ENCODE assay signal across 1 cellular context in the genomic region with DNA sequence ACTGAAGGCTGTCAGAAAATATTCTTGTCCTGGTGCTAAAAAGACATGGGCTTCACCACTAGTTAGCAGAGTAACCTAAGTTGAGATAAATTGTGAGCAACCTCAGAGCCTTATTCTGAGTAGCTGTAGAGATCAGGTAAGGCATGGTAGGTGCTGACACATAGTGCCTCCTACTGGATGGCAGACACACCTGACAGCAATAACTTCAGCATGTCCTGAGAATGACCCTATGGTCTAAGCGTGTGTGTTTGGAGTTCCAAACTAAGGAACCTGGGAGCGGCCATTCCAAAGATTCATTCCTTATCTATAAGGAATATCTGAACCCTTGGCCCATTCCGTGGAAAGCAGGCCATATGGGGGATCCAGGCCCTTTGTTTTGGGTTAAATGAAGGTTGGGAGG.
TF ChIP-seq lines count a peak whose summit lies in the region.

No MANE protein-coding gene starts in this region.

TF ChIP-seq in GM12878, 131 proteins besides CTCF, POLR2A, EP300 and RAD21 (continued from another document):
- TF ChIP-seq, protein P1, sequence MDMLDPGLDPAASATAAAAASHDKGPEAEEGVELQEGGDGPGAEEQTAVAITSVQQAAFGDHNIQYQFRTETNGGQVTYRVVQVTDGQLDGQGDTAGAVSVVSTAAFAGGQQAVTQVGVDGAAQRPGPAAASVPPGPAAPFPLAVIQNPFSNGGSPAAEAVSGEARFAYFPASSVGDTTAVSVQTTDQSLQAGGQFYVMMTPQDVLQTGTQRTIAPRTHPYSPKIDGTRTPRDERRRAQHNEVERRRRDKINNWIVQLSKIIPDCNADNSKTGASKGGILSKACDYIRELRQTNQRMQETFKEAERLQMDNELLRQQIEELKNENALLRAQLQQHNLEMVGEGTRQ (IDR thresholded peaks at IDR 0.05; ENCODE audit: borderline replicate concordance, low read depth, low read length) = no peak
- no peak for TF ChIP-seq ESRRA (IDR thresholded peaks at IDR 0.05; ENCODE audit: low read length)
- no peak for TF ChIP-seq CBX5 (IDR thresholded peaks at IDR 0.05; ENCODE audit: low read depth)
- TF ChIP-seq JUND (IDR thresholded peaks at IDR 0.05; ENCODE audit: low read depth, low read length) = no peak
- TF ChIP-seq NFXL1 (IDR thresholded peaks at IDR 0.05; ENCODE audit: borderline replicate concordance) = no peak
- no peak for TF ChIP-seq CREM (IDR thresholded peaks at IDR 0.05; ENCODE audit: low read depth)
- no peak for TF ChIP-seq MTA3 (IDR thresholded peaks at IDR 0.05; ENCODE audit: borderline replicate concordance, low read length)
